Comparison of ENCODE assay signal across 21 cellular contexts in the genomic region with DNA sequence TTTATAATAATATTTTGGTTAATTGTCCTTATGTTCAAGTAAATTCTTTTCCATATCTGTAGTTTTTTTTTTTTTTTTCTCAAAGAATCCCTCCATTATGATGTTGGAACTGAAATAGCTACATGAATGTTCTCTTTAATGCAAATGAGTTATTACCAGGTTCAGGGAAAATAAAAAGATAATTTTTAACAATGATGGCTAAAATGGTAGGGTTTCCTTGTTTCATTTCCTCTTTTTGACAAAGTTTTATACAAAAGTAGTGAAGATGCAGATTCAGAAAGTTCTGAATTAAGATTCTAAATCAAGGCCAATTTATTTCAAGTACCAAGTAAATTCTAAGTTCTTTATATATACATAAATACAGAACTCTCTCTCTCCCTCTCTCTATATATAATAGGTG.
DNase-seq lines count a peak whose midpoint lies in the region; ATAC-seq lines count a peak whose summit lies in the region.
"Had no signal": no experiment of that assay in that cellular context is flagged by ENCODE, and none has a peak within 500 bp of the region (broad histone marks: within the 10 kb centered on the region; RNA-seq: fewer than 3 reads in every experiment).

No MANE protein-coding gene starts in this region.

- ATAC-seq in GM18508 (IDR thresholded peaks at IDR 0.05; ENCODE audit: insufficient read depth, unreplicated experiment) (peak; percentile 66), GM19463 (IDR thresholded peaks at IDR 0.05; ENCODE audit: unreplicated experiment) (peak; percentile 40), HG02981 (IDR thresholded peaks at IDR 0.05; ENCODE audit: unreplicated experiment) (peak; percentile 57), HG03571 (IDR thresholded peaks at IDR 0.05; ENCODE audit: unreplicated experiment) (peak; percentile 77), HG02571 (IDR thresholded peaks at IDR 0.05; ENCODE audit: unreplicated experiment) (no peak)
- ATAC-seq: right cardiac atrium, WTC11 had no signal

- DNase-seq in SW 1271 (lab: John Stamatoyannopoulos, UW), result no peak
- no peak for DNase-seq in NCI-H2107 treated with DMSO at 0.1 percent for 48 hours (lab: John Stamatoyannopoulos, UW; ENCODE audit: unreplicated experiment)
- DNase-seq: ACHN; activated CD4-positive, alpha-beta T cell treated with anti-CD3 and anti-CD28 coated beads, Interleukin-2, amount 50 U/mL, for 1 hour; activated naive CD4-positive, alpha-beta T cell; activated T-cell treated with anti-CD3 and anti-CD28 coated beads, Interleukin-2, amount 50 U/mL, for 48 hours; brain microvascular endothelial cell; hypothalamus; left ventricle myocardium inferior; NCI-H1092; NCI-H187 treated with DMSO at 0.1 percent for 48 hours; NCI-H226; NCI-H69; posterior cingulate gyrus; right cardiac atrium had no signal
